Comparison of ENCODE assay signal across 8 cellular contexts in the genomic region with DNA sequence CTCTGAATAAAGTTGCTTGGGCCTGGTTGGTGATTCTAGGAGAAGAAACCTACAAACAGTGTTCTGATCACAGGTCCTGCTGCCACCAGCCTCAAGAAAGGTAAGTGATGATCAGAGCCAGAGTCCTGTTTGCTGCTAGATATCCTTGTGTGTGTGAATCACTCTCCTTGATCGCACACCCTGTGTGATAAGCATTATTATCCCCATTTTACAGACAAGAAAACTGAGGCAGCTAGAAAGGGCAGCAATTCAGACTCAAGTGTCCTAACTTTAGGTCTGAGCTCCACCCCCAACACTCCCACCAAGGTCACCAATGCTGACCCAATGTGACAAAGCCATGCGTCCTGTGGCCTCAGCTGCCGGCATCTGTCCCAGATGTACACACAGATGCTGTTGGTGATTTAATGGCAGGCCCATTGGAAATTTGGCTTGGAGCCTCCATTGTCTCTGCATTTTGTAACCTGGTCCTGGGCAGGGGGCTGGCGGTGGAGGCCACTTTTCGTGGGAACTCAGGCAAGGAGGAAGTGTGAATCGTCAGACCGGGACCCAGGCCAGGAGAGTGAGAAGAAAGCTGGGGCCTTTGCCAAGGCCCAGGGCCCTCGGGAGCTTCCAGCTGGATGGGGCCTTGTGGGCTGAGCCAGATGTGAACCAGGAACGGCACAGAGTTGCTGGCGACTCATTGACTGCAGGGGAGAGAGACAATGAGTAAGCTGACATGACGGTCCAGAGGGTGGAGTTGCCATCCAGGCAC. TPM values are rescaled to one million over a fixed set of nuclear protein-coding genes. Genes with fewer than 3 reads are reported as not detected.
DNase-seq lines count a peak whose midpoint lies in the region; ATAC-seq and TF ChIP-seq lines count a peak whose summit lies in the region.
"Had no signal": no experiment of that assay in that cellular context is flagged by ENCODE, and none has a peak within 500 bp of the region (broad histone marks: within the 10 kb centered on the region; RNA-seq: fewer than 3 reads in every experiment).

No MANE protein-coding gene starts in this region.

- H3K36me3 Mint-ChIP-seq in dendritic cell treated with granulocyte-macrophage colony-stimulating factor and Interleukin-4, amounts not matched to agents 40 ng/mL and 50 ng/mL, for 4 days (ENCODE audit: low read depth) = peaks cover 7% of the 10 kb centered on the region
- no peaks in the 10 kb centered on the region for H3K36me3 Mint-ChIP-seq in naive thymus-derived CD4-positive, alpha-beta T cell

- no peaks in the 10 kb centered on the region for H3K36me3 ChIP-seq in liver (ENCODE audit: control insufficient read depth in 4 of 4, insufficient read depth in 3 of 4, low read depth in 1 of 4, low read length in 3 of 4)
- H3K36me3 ChIP-seq in naive thymus-derived CD4-positive, alpha-beta T cell (ENCODE audit: control insufficient read depth in 2 of 3, insufficient read depth in 3 of 3, low read length in 3 of 3) = no peaks in the 10 kb centered on the region

- intact Hi-C loops in dendritic cell treated with granulocyte-macrophage colony-stimulating factor and Interleukin-4, amounts not matched to agents 40 ng/mL and 50 ng/mL, for 4 days (cut with micrococcal nuclease) = no loop called here
- intact Hi-C loops in naive thymus-derived CD4-positive, alpha-beta T cell (cut with micrococcal nuclease) = no loop called here

- no peaks in the 10 kb centered on the region for H3K27me3 ChIP-seq in liver (ENCODE audit: control insufficient read depth in 4 of 4, insufficient read depth in 4 of 4, low read length in 3 of 4)
- H3K27me3 ChIP-seq in naive thymus-derived CD4-positive, alpha-beta T cell (ENCODE audit: control insufficient read depth in 2 of 2, insufficient read depth in 2 of 2, low read length in 2 of 2) = no peaks in the 10 kb centered on the region

- DNase-seq in MV-4-11 (lab: John Stamatoyannopoulos, UW) (peak; percentile 32), ureter (ENCODE audit: low spot score) (peak; percentile 85), NCI-H1694 (lab: John Stamatoyannopoulos, UW) (no peak)
- no peak for DNase-seq in naive thymus-derived CD4-positive, alpha-beta T cell

- CTCF ChIA-PET in naive thymus-derived CD4-positive, alpha-beta T cell (lab: Charles Lee) = no interaction called here

- no peaks in the 10 kb centered on the region for H3K9me3 Mint-ChIP-seq in dendritic cell treated with granulocyte-macrophage colony-stimulating factor and Interleukin-4, amounts not matched to agents 40 ng/mL and 50 ng/mL, for 4 days
- H3K9me3 Mint-ChIP-seq in naive thymus-derived CD4-positive, alpha-beta T cell = peaks cover 0 to 2% (median 0%) of the 10 kb centered on the region in 11 donors
- H3K9me3 Mint-ChIP-seq: memory B cell had no signal

- H3K27ac Mint-ChIP-seq in dendritic cell treated with granulocyte-macrophage colony-stimulating factor and Interleukin-4, amounts not matched to agents 40 ng/mL and 50 ng/mL, for 4 days = peak overlapping the region; percentile 83
- no peak overlapping the region for H3K27ac Mint-ChIP-seq in naive thymus-derived CD4-positive, alpha-beta T cell
- H3K27ac Mint-ChIP-seq: memory B cell had no signal

- H3K4me1 ChIP-seq in liver (ENCODE audit: control insufficient read depth in 4 of 4, insufficient read depth in 4 of 4, low read length in 3 of 4) = no peaks in the 10 kb centered on the region
- H3K4me1 ChIP-seq in naive thymus-derived CD4-positive, alpha-beta T cell (ENCODE audit: control insufficient read depth in 2 of 2, insufficient read depth in 2 of 2, low read length in 2 of 2) = no peaks in the 10 kb centered on the region

- no peak for ATAC-seq in GM18907 (IDR thresholded peaks at IDR 0.05; ENCODE audit: unreplicated experiment)
- no peak for ATAC-seq in naive thymus-derived CD4-positive, alpha-beta T cell

- H3K27ac ChIP-seq in liver (ENCODE audit: low read depth in 1 of 2, low read length in 2 of 2) = no peak overlapping the region
- no peak overlapping the region for H3K27ac ChIP-seq in naive thymus-derived CD4-positive, alpha-beta T cell (ENCODE audit: low read depth, low read length)

- TF ChIP-seq CTCF in liver (IDR thresholded peaks at IDR 0.05; ENCODE audit: low read depth, low read length, missing input control) = no peak

- peaks cover 28% of the 10 kb centered on the region for H3K4me1 Mint-ChIP-seq in dendritic cell treated with granulocyte-macrophage colony-stimulating factor and Interleukin-4, amounts not matched to agents 40 ng/mL and 50 ng/mL, for 4 days (ENCODE audit: low read depth)
- H3K4me1 Mint-ChIP-seq in naive thymus-derived CD4-positive, alpha-beta T cell = no peaks in the 10 kb centered on the region
- H3K4me1 Mint-ChIP-seq: memory B cell had no signal

- peak overlapping the region; percentile 11 for H3K4me3 Mint-ChIP-seq in dendritic cell treated with granulocyte-macrophage colony-stimulating factor and Interleukin-4, amounts not matched to agents 40 ng/mL and 50 ng/mL, for 4 days
- H3K4me3 Mint-ChIP-seq in naive thymus-derived CD4-positive, alpha-beta T cell = no peak overlapping the region
- H3K4me3 Mint-ChIP-seq: memory B cell had no signal

- TF ChIP-seq RAD21 in liver (IDR thresholded peaks at IDR 0.05) = peak in 1 of 2 donors; percentile 6

- H3K4me3 ChIP-seq in liver (ENCODE audit: low read depth in 1 of 3, low read length in 3 of 3) = no peak overlapping the region
- H3K4me3 ChIP-seq in naive thymus-derived CD4-positive, alpha-beta T cell (ENCODE audit: low read length) = no peak overlapping the region

- 63% methylated on average over 11 of the region's 11 CpGs for WGBS in liver

- POLR2A ChIA-PET in naive thymus-derived CD4-positive, alpha-beta T cell (lab: Charles Lee) = no interaction called here

- peaks cover 5% of the 10 kb centered on the region for H3K27me3 Mint-ChIP-seq in dendritic cell treated with granulocyte-macrophage colony-stimulating factor and Interleukin-4, amounts not matched to agents 40 ng/mL and 50 ng/mL, for 4 days
- H3K27me3 Mint-ChIP-seq in naive thymus-derived CD4-positive, alpha-beta T cell = peaks cover 0 to 12% (median 5%) of the 10 kb centered on the region in 5 donors

- no peak overlapping the region for H3K9ac ChIP-seq in liver (ENCODE audit: low read depth in 1 of 2, low read length in 2 of 2)

- no peaks in the 10 kb centered on the region for H3K9me3 ChIP-seq in liver (ENCODE audit: control insufficient read depth in 4 of 4, low read length in 3 of 4)
- no peaks in the 10 kb centered on the region for H3K9me3 ChIP-seq in naive thymus-derived CD4-positive, alpha-beta T cell (ENCODE audit: control insufficient read depth in 2 of 3, low read length in 3 of 3)

TF ChIP-seq in liver, 16 proteins besides CTCF, POLR2A, EP300 and RAD21:
- TF ChIP-seq JUND (IDR thresholded peaks at IDR 0.05) = no peak
- TF ChIP-seq NR2F2 (IDR thresholded peaks at IDR 0.05) = peak; percentile 95
- TF ChIP-seq TAF1 (conservative IDR thresholded peaks at IDR 0.05) = no peak
- no peak for TF ChIP-seq HNF4G (IDR thresholded peaks at IDR 0.05)

RNA-seq across cellular contexts. Expression of a gene that starts 29.8 kb away (rescaled TPM):
- 1 to 10 TPM; 2.4 to 3.3 TPM for total RNA-seq in liver
- 1 to 10 TPM; 2.5 to 3.1 TPM for polyA plus RNA-seq in liver
- total RNA-seq in ureter = 2.0 TPM
- total RNA-seq in naive thymus-derived CD4-positive, alpha-beta T cell = 1 to 10 TPM in 1 of 5 experiments, not detected in 4; 1.2 TPM
- not detected for polyA plus RNA-seq in naive thymus-derived CD4-positive, alpha-beta T cell

Comparison
In these comparisons a context has a peak if more than half of its experiments do, and no peak if none do; other contexts are left out.
1. DNase-seq: peak in MV-4-11 (single experiment) and ureter (single experiment); none in NCI-H1694 (single experiment) and naive thymus-derived CD4-positive, alpha-beta T cell (0 of 9).